ENCODE assay signal across 8 cellular contexts in the genomic region with DNA sequence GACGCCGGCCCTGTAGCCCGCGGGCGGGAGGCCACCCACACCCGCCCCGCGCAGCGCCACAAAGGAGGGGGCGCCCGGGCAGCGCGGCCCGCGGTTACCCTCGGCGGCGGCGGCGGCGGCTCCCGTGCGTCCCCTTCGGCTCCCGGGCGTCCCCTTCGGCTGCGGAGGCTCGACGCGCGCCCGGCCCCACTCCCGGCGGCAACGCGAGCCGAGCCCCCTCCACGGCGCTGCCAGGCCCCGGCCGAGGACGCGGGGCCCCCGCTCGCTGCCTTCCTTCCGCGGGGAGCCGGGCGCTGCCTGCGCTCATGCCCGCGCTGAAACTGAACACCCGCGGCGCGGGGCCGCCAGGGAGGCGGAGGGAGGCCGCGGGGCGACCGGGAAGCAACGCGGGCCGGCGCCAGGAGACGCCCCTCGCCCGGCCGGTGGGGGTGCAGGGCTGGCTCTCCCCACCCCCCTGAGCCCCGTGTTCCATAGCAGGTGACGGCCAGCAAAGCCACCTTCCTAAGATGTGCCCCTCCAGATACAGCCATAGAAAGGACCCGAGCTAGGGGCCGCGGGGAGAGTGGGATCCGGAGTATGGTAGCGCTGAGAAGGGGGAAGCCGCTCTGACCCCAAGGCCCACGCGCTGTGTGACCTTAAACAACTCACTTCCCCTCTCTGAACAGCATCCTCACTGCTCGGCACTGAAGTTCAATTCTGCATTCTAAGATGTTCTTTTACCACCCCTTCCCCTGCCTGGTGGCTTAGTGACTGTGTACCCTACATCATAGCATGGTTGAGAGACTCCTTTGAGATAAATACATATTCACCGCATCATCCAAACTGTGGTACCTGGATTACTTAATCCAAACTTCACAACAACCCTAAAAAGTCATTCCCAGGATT. TPM values are rescaled to one million over a fixed set of nuclear protein-coding genes. Genes with fewer than 3 reads are reported as not detected.
DNase-seq lines count a peak whose midpoint lies in the region; ATAC-seq and TF ChIP-seq lines count a peak whose summit lies in the region.

No MANE protein-coding gene starts in this region.

- intact Hi-C loops in lower lobe of right lung (cut with DNase I) = no loop called here

- H3K27ac ChIP-seq in SK-N-MC = no peak overlapping the region
- peak overlapping the region; percentile 96 for H3K27ac ChIP-seq in lower lobe of right lung
- H3K27ac ChIP-seq in thoracic aorta = peak overlapping the region; percentile 41 to 73

- peaks cover 50% of the 10 kb centered on the region for H3K4me1 ChIP-seq in lower lobe of right lung
- H3K4me1 ChIP-seq in thoracic aorta (ENCODE audit: control insufficient read depth in 1 of 2, low read depth in 2 of 2) = peaks cover 8 to 37% of the 10 kb centered on the region in 2 donors

- no peaks in the 10 kb centered on the region; the same call in 1 of the 2 replicates for H3K36me3 ChIP-seq in SK-N-MC (ENCODE audit: insufficient read depth, low read length)
- no peaks in the 10 kb centered on the region for H3K36me3 ChIP-seq in lower lobe of right lung
- no peaks in the 10 kb centered on the region for H3K36me3 ChIP-seq in thoracic aorta

- TF ChIP-seq CTCF in lower lobe of right lung (IDR thresholded peaks at IDR 0.05) = no peak
- no peak for TF ChIP-seq CTCF in thoracic aorta (IDR thresholded peaks at IDR 0.05)

- H3K27ac Mint-ChIP-seq in activated T-cell treated with anti-CD3 and anti-CD28 coated beads, Interleukin-2, amount 50 U/mL, for 24 hours = peak overlapping the region; percentile 72
- peak overlapping the region; percentile 86 for H3K27ac Mint-ChIP-seq in central memory CD8-positive, alpha-beta T cell (ENCODE audit: low read depth)

- H3K4me3 Mint-ChIP-seq in activated T-cell treated with anti-CD3 and anti-CD28 coated beads, Interleukin-2, amount 50 U/mL, for 24 hours = peak overlapping the region; percentile 76
- peak overlapping the region; percentile 86 for H3K4me3 Mint-ChIP-seq in central memory CD8-positive, alpha-beta T cell

- peak; percentile 2 for ATAC-seq in HG03039 (IDR thresholded peaks at IDR 0.05; ENCODE audit: unreplicated experiment)
- ATAC-seq in central memory CD8-positive, alpha-beta T cell (replicated peaks; ENCODE audit: extremely low read depth, poor library complexity, severe bottlenecking) = peak; percentile 22
- ATAC-seq in lower lobe of right lung = peak; percentile 25 to 27
- ATAC-seq in thoracic aorta (ENCODE audit: insufficient number of reproducible peaks, low FRiP score, low read depth) = no peak

- H3K27me3 ChIP-seq in lower lobe of right lung (ENCODE audit: low read depth) = no peaks in the 10 kb centered on the region
- no peaks in the 10 kb centered on the region for H3K27me3 ChIP-seq in thoracic aorta (replicated peaks; ENCODE audit: insufficient read depth)

- DNase-seq in activated T-cell treated with anti-CD3 and anti-CD28 coated beads, Interleukin-2, amount 50 U/mL, for 24 hours = peak; percentile 58
- DNase-seq in activated T-cell treated with anti-CD3 and anti-CD28 coated beads, Interleukin-2, amount 50 U/mL, for 1 hour = no peak
- DNase-seq in SK-N-MC (ENCODE audit: low read depth, low spot score) (no peak), lower lobe of right lung (peak; percentile 72), thoracic aorta (ENCODE audit: low spot score) (no peak), HCEC 1CT (no peak)
- peak; percentile 23 to 33 for DNase-seq in central memory CD8-positive, alpha-beta T cell (ENCODE audit: low spot score in 2 of 2)

- H3K27me3 Mint-ChIP-seq in activated T-cell treated with anti-CD3 and anti-CD28 coated beads, Interleukin-2, amount 50 U/mL, for 24 hours = no peaks in the 10 kb centered on the region
- H3K27me3 Mint-ChIP-seq in central memory CD8-positive, alpha-beta T cell = no peaks in the 10 kb centered on the region

- H3K9ac ChIP-seq in SK-N-MC (ENCODE audit: insufficient read length) = peak overlapping the region; percentile 64

- H3K9me3 Mint-ChIP-seq in activated T-cell treated with anti-CD3 and anti-CD28 coated beads, Interleukin-2, amount 50 U/mL, for 24 hours = no peaks in the 10 kb centered on the region
- H3K9me3 Mint-ChIP-seq in central memory CD8-positive, alpha-beta T cell = no peaks in the 10 kb centered on the region

- peak overlapping the region; percentile 85 for H3K4me3 ChIP-seq in SK-N-MC
- H3K4me3 ChIP-seq in lower lobe of right lung = peak overlapping the region; percentile 69
- peak overlapping the region; percentile 79 for H3K4me3 ChIP-seq in thoracic aorta

- H3K36me3 Mint-ChIP-seq in activated T-cell treated with anti-CD3 and anti-CD28 coated beads, Interleukin-2, amount 50 U/mL, for 24 hours (ENCODE audit: low read depth) = peaks cover 9% of the 10 kb centered on the region
- peaks cover 26% of the 10 kb centered on the region for H3K36me3 Mint-ChIP-seq in central memory CD8-positive, alpha-beta T cell (ENCODE audit: insufficient read depth)

- peaks cover 48% of the 10 kb centered on the region for H3K4me1 Mint-ChIP-seq in activated T-cell treated with anti-CD3 and anti-CD28 coated beads, Interleukin-2, amount 50 U/mL, for 24 hours (ENCODE audit: low read depth)
- H3K4me1 Mint-ChIP-seq in central memory CD8-positive, alpha-beta T cell = peaks cover 42% of the 10 kb centered on the region

- no peaks in the 10 kb centered on the region for H3K9me3 ChIP-seq in SK-N-MC (ENCODE audit: low read depth, low read length)
- H3K9me3 ChIP-seq in lower lobe of right lung = no peaks in the 10 kb centered on the region
- no peaks in the 10 kb centered on the region for H3K9me3 ChIP-seq in thoracic aorta

RNA-seq across cellular contexts. Expression of a gene that starts 42.8 kb away (rescaled TPM):
- total RNA-seq in lower lobe of right lung (36.8 TPM), thoracic aorta (10 to 100 TPM; 15.0 to 22.5 TPM)

Comparison
In these comparisons a context has a peak if more than half of its experiments do, and no peak if none do; other contexts are left out.
1. DNase-seq: peak in activated T-cell treated with anti-CD3 and anti-CD28 coated beads, Interleukin-2, amount 50 U/mL, for 24 hours (single experiment), central memory CD8-positive, alpha-beta T cell (2 of 2) and lower lobe of right lung (single experiment); none in activated T-cell treated with anti-CD3 and anti-CD28 coated beads, Interleukin-2, amount 50 U/mL, for 1 hour (single experiment), SK-N-MC (single experiment), thoracic aorta (single experiment) and HCEC 1CT (single experiment).
2. Peak in every context shown above with its lines, with median percentiles within 50 percentile points of each other: H3K4me3 ChIP-seq.